11 cellular contexts compared by ENCODE assay signal in the genomic region with DNA sequence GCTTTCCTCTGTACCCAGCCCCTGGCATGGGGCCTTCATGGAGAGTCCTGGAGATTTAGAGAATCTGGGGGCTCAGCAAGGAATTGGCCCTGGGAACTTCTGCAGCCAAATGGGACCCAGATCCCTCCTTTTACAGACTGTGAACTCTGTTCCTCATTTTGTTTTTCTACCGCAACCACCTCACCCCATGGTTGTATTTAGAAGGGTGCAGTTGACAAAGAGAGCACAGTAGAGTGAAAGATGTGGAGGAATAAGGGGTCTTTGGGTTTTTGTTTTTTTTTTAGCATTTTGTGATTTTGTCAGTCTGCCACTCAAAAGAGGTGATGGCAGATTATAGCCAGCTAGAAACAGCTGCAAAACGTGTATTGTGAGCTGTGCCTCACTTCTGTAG. TPM values are rescaled to one million over a fixed set of nuclear protein-coding genes. Genes with fewer than 3 reads are reported as not detected.
DNase-seq lines count a peak whose midpoint lies in the region; ATAC-seq, FAIRE-seq and TF ChIP-seq lines count a peak whose summit lies in the region.
"Had no signal": no experiment of that assay in that cellular context is flagged by ENCODE, and none has a peak within 500 bp of the region (broad histone marks: within the 10 kb centered on the region; RNA-seq: fewer than 3 reads in every experiment).

No MANE protein-coding gene starts in this region.

- peaks cover 2% of the 10 kb centered on the region for H3K36me3 Mint-ChIP-seq in activated CD4-positive, alpha-beta T cell treated with anti-CD3 and anti-CD28 coated beads for 36 hours (ENCODE audit: low read depth)
- peaks cover 4% of the 10 kb centered on the region for H3K36me3 Mint-ChIP-seq in activated naive CD8-positive, alpha-beta T cell treated with anti-CD3 and anti-CD28 coated beads, Interleukin-2, amount 50 U/mL, for 24 hours (ENCODE audit: low read depth)
- peaks cover 11% of the 10 kb centered on the region for H3K36me3 Mint-ChIP-seq in neural crest cell (ENCODE audit: low read depth)

- intact Hi-C loops in activated CD4-positive, alpha-beta T cell treated with anti-CD3 and anti-CD28 coated beads for 36 hours (cut with DNase I, micrococcal nuclease) = no loop called here
- intact Hi-C loops in IMR-90 (cut with micrococcal nuclease) = loop anchor here (2.0 kb wide), 1 partner anchor 75 kb away; a partner anchor contains a TSS

- H3K9me3 Mint-ChIP-seq in activated CD4-positive, alpha-beta T cell treated with anti-CD3 and anti-CD28 coated beads for 36 hours (ENCODE audit: low read depth) = no peaks in the 10 kb centered on the region
- no peaks in the 10 kb centered on the region for H3K9me3 Mint-ChIP-seq in activated naive CD8-positive, alpha-beta T cell treated with anti-CD3 and anti-CD28 coated beads, Interleukin-2, amount 50 U/mL, for 24 hours
- H3K9me3 Mint-ChIP-seq in neural crest cell = no peaks in the 10 kb centered on the region

- H3K4me3 ChIP-seq in IMR-90 (ENCODE audit: insufficient read depth, low read depth, low read length) = no peak overlapping the region
- H3K4me3 ChIP-seq: thyroid gland had no signal

- H3K27ac ChIP-seq in IMR-90 (ENCODE audit: insufficient read depth, low read length) = no peak overlapping the region
- H3K27ac ChIP-seq: thyroid gland had no signal

- TF ChIP-seq RAD21 in IMR-90 (IDR thresholded peaks at IDR 0.05; ENCODE audit: low read length) = no peak

- H2BK15ac ChIP-seq in IMR-90 (ENCODE audit: low read depth, low read length) = no peak overlapping the region

- H3K18ac ChIP-seq in IMR-90 (ENCODE audit: low read depth, low read length) = no peak overlapping the region

- H3K27me3 ChIP-seq in IMR-90 (ENCODE audit: control insufficient read depth, insufficient read depth, low read length) = no peaks in the 10 kb centered on the region
- H3K27me3 ChIP-seq: thyroid gland had no signal

- no peak overlapping the region; the same call in 1 of the 2 replicates for H2AK5ac ChIP-seq in IMR-90 (ENCODE audit: low read depth, low read length)

- dilution Hi-C loops in IMR-90 (cut with HindIII; ENCODE audit: low sequenced_read_pairs, unreplicated experiment) = no loop called here

- peak overlapping the region; percentile 77 for H3K4me3 Mint-ChIP-seq in activated CD4-positive, alpha-beta T cell treated with anti-CD3 and anti-CD28 coated beads for 36 hours
- peak overlapping the region; percentile 85 for H3K4me3 Mint-ChIP-seq in activated naive CD8-positive, alpha-beta T cell treated with anti-CD3 and anti-CD28 coated beads, Interleukin-2, amount 50 U/mL, for 24 hours
- peak overlapping the region; percentile 94 for H3K4me3 Mint-ChIP-seq in neural crest cell

- no peak overlapping the region for H3K14ac ChIP-seq in IMR-90 (replicated peaks; ENCODE audit: low read depth, low read length)

- H4K91ac ChIP-seq in IMR-90 (ENCODE audit: insufficient read depth, low read depth, low read length) = no peak overlapping the region

- no TSS peak for BruUV-seq in IMR-90 (replicated peaks; lab: Mats Ljungman, UMichigan)

- FAIRE-seq in D721Med (lab: Jason Lieb, UNC) = no peak

- H3K56ac ChIP-seq in IMR-90 (ENCODE audit: extremely low read depth, insufficient read depth, low read length) = no peak overlapping the region

- peaks cover 13% of the 10 kb centered on the region for H4K20me1 ChIP-seq in IMR-90 (ENCODE audit: insufficient read depth, low read length)

- peaks cover 26% of the 10 kb centered on the region for H3K4me1 Mint-ChIP-seq in activated CD4-positive, alpha-beta T cell treated with anti-CD3 and anti-CD28 coated beads for 36 hours
- peaks cover 35% of the 10 kb centered on the region for H3K4me1 Mint-ChIP-seq in activated naive CD8-positive, alpha-beta T cell treated with anti-CD3 and anti-CD28 coated beads, Interleukin-2, amount 50 U/mL, for 24 hours
- H3K4me1 Mint-ChIP-seq in neural crest cell = peaks cover 47% of the 10 kb centered on the region

- no peak overlapping the region for H3K4ac ChIP-seq in IMR-90 (ENCODE audit: low read depth, low read length)

- H3K4me2 ChIP-seq in IMR-90 (ENCODE audit: low read depth, low read length) = peak overlapping the region; percentile 80; the same call in 1 of the 2 replicates

- no peak overlapping the region for H2AFZ ChIP-seq in IMR-90 (replicated peaks; ENCODE audit: low read length, poor library complexity)

- H2BK120ac ChIP-seq in IMR-90 (ENCODE audit: low read depth, low read length) = no peak overlapping the region

- peaks cover 14% of the 10 kb centered on the region for H3K4me1 ChIP-seq in IMR-90 (ENCODE audit: control insufficient read depth, insufficient read depth, low read length)

- 9% methylated on average over 1 of the region's 2 CpGs; no CpG with 5 or more reads in 1 of the 2 experiments for WGBS in IMR-90 (ENCODE audit: extremely low coverage in 2 of 2, insufficient read length in 1 of 2), 2 experiments

- TF ChIP-seq CTCF in IMR-90 (conservative IDR thresholded peaks at IDR 0.05; ENCODE audit: low read depth, low read length) (no peak), neural crest cell (conservative IDR thresholded peaks at IDR 0.05) (no peak), D721Med (IDR thresholded peaks at IDR 0.05; ENCODE audit: insufficient read depth, missing control alignments) (no peak)

- H3K27me3 Mint-ChIP-seq in activated CD4-positive, alpha-beta T cell treated with anti-CD3 and anti-CD28 coated beads for 36 hours = no peaks in the 10 kb centered on the region
- H3K27me3 Mint-ChIP-seq in activated naive CD8-positive, alpha-beta T cell treated with anti-CD3 and anti-CD28 coated beads, Interleukin-2, amount 50 U/mL, for 24 hours = no peaks in the 10 kb centered on the region
- no peaks in the 10 kb centered on the region for H3K27me3 Mint-ChIP-seq in neural crest cell (ENCODE audit: low read depth)

- H3K23ac ChIP-seq in IMR-90 (ENCODE audit: low read depth, low read length) = peak overlapping the region; percentile 31

- no peak overlapping the region for H4K5ac ChIP-seq in IMR-90 (ENCODE audit: low read depth, low read length)

- POLR2A ChIA-PET in activated CD4-positive, alpha-beta T cell treated with anti-CD3 and anti-CD28 coated beads for 36 hours (lab: Charles Lee) = no interaction called here
- POLR2A ChIA-PET in IMR-90 (lab: Charles Lee; ENCODE audit: unreplicated experiment) = interaction anchor here (0.6 kb wide), 2 partner anchors 78 to 1302 kb away, joined by 3 read pairs; no protein-coding TSS in a partner anchor

- H3K36me3 ChIP-seq in IMR-90 (ENCODE audit: control insufficient read depth, insufficient read depth, low read length) = peaks cover 7% of the 10 kb centered on the region; the same call in 1 of the 2 replicates
- H3K36me3 ChIP-seq: thyroid gland had no signal

- no peaks in the 10 kb centered on the region for H3K9me3 ChIP-seq in IMR-90 (ENCODE audit: control insufficient read depth, insufficient read depth, low read length)
- H3K9me3 ChIP-seq: thyroid gland had no signal

- no peak overlapping the region for H2BK20ac ChIP-seq in IMR-90 (ENCODE audit: low read depth, low read length)

- no peak overlapping the region for H3K9ac ChIP-seq in IMR-90 (ENCODE audit: low read depth, low read length)

- ATAC-seq in activated CD4-positive, alpha-beta T cell treated with anti-CD3 and anti-CD28 coated beads for 36 hours = no peak
- ATAC-seq in IMR-90 (ENCODE audit: low read depth) (no peak), GM18502 (IDR thresholded peaks at IDR 0.05; ENCODE audit: poor library complexity, unreplicated experiment) (no peak)
- ATAC-seq in activated naive CD8-positive, alpha-beta T cell treated with anti-CD3 and anti-CD28 coated beads, Interleukin-2, amount 50 U/mL, for 24 hours = no peak
- ATAC-seq: Panc1 had no signal

- no peak overlapping the region for H3K27ac Mint-ChIP-seq in activated CD4-positive, alpha-beta T cell treated with anti-CD3 and anti-CD28 coated beads for 36 hours
- H3K27ac Mint-ChIP-seq in activated naive CD8-positive, alpha-beta T cell treated with anti-CD3 and anti-CD28 coated beads, Interleukin-2, amount 50 U/mL, for 24 hours = no peak overlapping the region
- no peak overlapping the region for H3K27ac Mint-ChIP-seq in neural crest cell (ENCODE audit: unreplicated experiment)

- no peak overlapping the region for H2BK5ac ChIP-seq in IMR-90 (ENCODE audit: low read depth, low read length, poor library complexity, severe bottlenecking)

- no peak overlapping the region for H4K8ac ChIP-seq in IMR-90 (ENCODE audit: low read depth in 2 of 2, low read length in 2 of 2)

- H3K9me1 ChIP-seq in IMR-90 (ENCODE audit: insufficient read depth, low read length) = peaks cover 30% of the 10 kb centered on the region

- in situ Hi-C loops in IMR-90 (cut with MboI; ENCODE audit: low sequenced_read_pairs) = loop anchor here (10.0 kb wide), 1 partner anchor 59 kb away; no protein-coding TSS in a partner anchor

- CTCF ChIA-PET in activated CD4-positive, alpha-beta T cell treated with anti-CD3 and anti-CD28 coated beads for 36 hours (lab: Charles Lee) = interaction anchor here (1.3 kb wide), 1 partner anchor 8 kb away, joined by 3 read pairs; no protein-coding TSS in a partner anchor
- CTCF ChIA-PET in IMR-90 (lab: Yijun Ruan, JAX) = interaction anchor here (0.8 kb wide), 1 partner anchor 16 kb away, joined by 3 read pairs; no protein-coding TSS in a partner anchor

- DNase-seq in activated CD4-positive, alpha-beta T cell treated with anti-CD3 and anti-CD28 coated beads for 36 hours = no peak
- DNase-seq in activated CD4-positive, alpha-beta T cell treated with anti-CD3 and anti-CD28 coated beads for 48 hours = no peak
- DNase-seq in IMR-90 (no peak), neural crest cell (ENCODE audit: low read depth, low spot score) (no peak), NCI-H146 treated with DMSO at 0.1 percent for 48 hours (lab: John Stamatoyannopoulos, UW; ENCODE audit: unreplicated experiment) (no peak), D721Med (ENCODE audit: insufficient read length, low spot score) (no peak)
- DNase-seq in activated naive CD8-positive, alpha-beta T cell treated with anti-CD3 and anti-CD28 coated beads, Interleukin-2, amount 50 U/mL, for 24 hours = no peak
- DNase-seq: activated gamma-delta T cell treated with Interleukin-2 at 50 U/mL for 16 hours had no signal

- H3K79me1 ChIP-seq in IMR-90 (ENCODE audit: low read depth in 1 of 2, low read length in 2 of 2) = peaks cover 31 to 45% of the 10 kb centered on the region in 2 experiments

- TF ChIP-seq POLR2A in IMR-90 (IDR thresholded peaks at IDR 0.05; ENCODE audit: low read depth, low read length) = no peak

- no peak overlapping the region for H2AK9ac ChIP-seq in IMR-90 (replicated peaks; ENCODE audit: low read depth, low read length, poor library complexity)

RNA-seq across cellular contexts. Expression of a gene that starts 1.9 kb away (rescaled TPM):
- 10 to 100 TPM in 1 of 2 experiments, 1 to 10 TPM in 1; 6.5 to 10.3 TPM for total RNA-seq in activated CD4-positive, alpha-beta T cell treated with anti-CD3 and anti-CD28 coated beads for 36 hours
- total RNA-seq in IMR-90 (2012; rRNA removed) (6.9 and 7.5 TPM in 2 replicates), neural crest cell (54.2 and 55.1 TPM in 2 replicates)
- 8.4 TPM in 2 replicates for polyA plus RNA-seq in IMR-90 (2012; rRNA removed)
- 5.9 and 10.0 TPM in 2 replicates for polyA plus RNA-seq in IMR-90 (2012; cell fraction: cytosol; rRNA removed)
- 14.7 and 28.8 TPM in 2 replicates for polyA plus RNA-seq in IMR-90 (2012; cell fraction: nucleus; rRNA removed; ENCODE audit: low replicate concordance)

RNA-seq across cellular contexts. Expression of a gene that starts 41.7 kb away (rescaled TPM):
- total RNA-seq in activated CD4-positive, alpha-beta T cell treated with anti-CD3 and anti-CD28 coated beads for 36 hours = under 1 TPM; 0.39 to 0.46 TPM
- total RNA-seq in IMR-90 (2012; rRNA removed) = 3.4 and 4.2 TPM in 2 replicates
- 37.0 and 55.8 TPM in 2 replicates for polyA plus RNA-seq in IMR-90 (2012; rRNA removed)
- 44.5 and 81.9 TPM in 2 replicates for polyA plus RNA-seq in IMR-90 (2012; cell fraction: cytosol; rRNA removed)
- 68.1 and 248 TPM in 2 replicates for polyA plus RNA-seq in IMR-90 (2012; cell fraction: nucleus; rRNA removed; ENCODE audit: low replicate concordance)
- 23.1 and 23.4 TPM in 2 replicates for total RNA-seq in neural crest cell
